Comparison of ENCODE assay signal across 19 cellular contexts in genomic region chr9:89744730-89745129, GRCh38.
A peak's percentile ranks its signal among the peaks of the same experiment; 100 is the strongest.
DNase-seq lines count a peak whose midpoint lies in the region; ATAC-seq, FAIRE-seq and TF ChIP-seq lines count a peak whose summit lies in the region.
"Had no signal": no experiment of that assay in that cellular context is flagged by ENCODE, and none has a peak within 500 bp of the region (broad histone marks: within the 10 kb centered on the region; RNA-seq: fewer than 3 reads in every experiment).

No MANE protein-coding gene starts in this region.

- H3K4me1 Mint-ChIP-seq in activated CD4-positive, alpha-beta memory T cell treated with anti-CD3 and anti-CD28 coated beads, Interleukin-2, amount 10 ng/mL, durations not matched to agents 7 days and 5 days = peaks cover 84% of the 10 kb centered on the region
- peaks cover 76% of the 10 kb centered on the region for H3K4me1 Mint-ChIP-seq in activated CD4-positive, alpha-beta memory T cell treated with anti-CD3 and anti-CD28 coated beads for 36 hours (ENCODE audit: low read depth)
- H3K4me1 Mint-ChIP-seq in naive thymus-derived CD8-positive, alpha-beta T cell = peaks cover 48 to 92% (median 85%) of the 10 kb centered on the region in 4 donors

- peak overlapping the region; percentile 48 for H3K27ac ChIP-seq in GM12878 (ENCODE audit: control insufficient read depth, insufficient read depth)
- H3K27ac ChIP-seq: brain microvascular endothelial cell, esophagus squamous epithelium, GM23248, right lobe of liver had no signal

- H3K4me1 ChIP-seq in Loucy (ENCODE audit: insufficient read depth, low read length, poor library complexity, severe bottlenecking) = peaks cover 40% of the 10 kb centered on the region
- H3K4me1 ChIP-seq in GM12878 (ENCODE audit: control insufficient read depth, insufficient read depth, low read length) = peaks cover 46% of the 10 kb centered on the region
- H3K4me1 ChIP-seq: right lobe of liver had no signal

- peak overlapping the region; percentile 60 for H3K4me3 Mint-ChIP-seq in activated CD4-positive, alpha-beta memory T cell treated with anti-CD3 and anti-CD28 coated beads, Interleukin-2, amount 10 ng/mL, durations not matched to agents 7 days and 5 days
- no peak overlapping the region for H3K4me3 Mint-ChIP-seq in activated CD4-positive, alpha-beta memory T cell treated with anti-CD3 and anti-CD28 coated beads for 36 hours
- peak overlapping the region in 8 of 10 donors; percentile 46 to 80 (median 73) for H3K4me3 Mint-ChIP-seq in naive thymus-derived CD8-positive, alpha-beta T cell

- RAD21 ChIA-PET in GM12878 (lab: Charles Lee; ENCODE audit: unreplicated experiment) = interaction anchor here (1.8 to 4.0 kb wide), 4 partner anchors 43 to 74 kb away, joined by 4 to 57 read pairs (median 15); no protein-coding TSS in a partner anchor

- no TSS peak for BruUV-seq in GM12878 (replicated peaks; lab: Mats Ljungman, UMichigan)

- no peaks in the 10 kb centered on the region for H3K79me2 ChIP-seq in Loucy (ENCODE audit: insufficient read depth, low read length)
- H3K79me2 ChIP-seq in GM12878 (ENCODE audit: control insufficient read depth, insufficient read depth, low read length) = no peaks in the 10 kb centered on the region

- H3K27me3 Mint-ChIP-seq in activated CD4-positive, alpha-beta memory T cell treated with anti-CD3 and anti-CD28 coated beads, Interleukin-2, amount 10 ng/mL, durations not matched to agents 7 days and 5 days = no peaks in the 10 kb centered on the region
- H3K27me3 Mint-ChIP-seq in activated CD4-positive, alpha-beta memory T cell treated with anti-CD3 and anti-CD28 coated beads for 36 hours = no peaks in the 10 kb centered on the region
- peaks cover 0 to 4% (median 0%) of the 10 kb centered on the region in 5 donors for H3K27me3 Mint-ChIP-seq in naive thymus-derived CD8-positive, alpha-beta T cell

- SMC1A ChIA-PET in GM12878 (lab: Charles Lee; ENCODE audit: uncharacterized antibody, unreplicated experiment) = interaction anchor here (0.8 to 4.2 kb wide), 9 partner anchors 14 to 357 kb away, joined by 3 to 33 read pairs (median 9); no protein-coding TSS in a partner anchor

- intact Hi-C loops in activated CD4-positive, alpha-beta memory T cell treated with anti-CD3 and anti-CD28 coated beads for 36 hours (cut with micrococcal nuclease) = loop anchor here (10.0 kb wide), 1 partner anchor 360 kb away; no protein-coding TSS in a partner anchor
- intact Hi-C loops in GM12878 (cut with micrococcal nuclease; ENCODE audit: unreplicated experiment) = no loop called here

- POLR2A ChIA-PET in activated CD4-positive, alpha-beta memory T cell treated with anti-CD3 and anti-CD28 coated beads, Interleukin-2, amount 10 ng/mL, durations not matched to agents 7 days and 5 days (lab: Charles Lee) = interaction anchor here (0.7 to 4.5 kb wide), 7 partner anchors 11 to 141 kb away, joined by 3 to 46 read pairs (median 17); partner anchors contain the start of gene GADD45G
- POLR2A ChIA-PET in activated CD4-positive, alpha-beta memory T cell treated with anti-CD3 and anti-CD28 coated beads for 36 hours (lab: Charles Lee) = interaction anchor here (0.9 kb wide), 1 partner anchor 43 kb away, joined by 3 read pairs; no protein-coding TSS in a partner anchor
- POLR2A ChIA-PET in GM12878 (lab: Charles Lee) = interaction anchor here (0.6 to 1.5 kb wide), 2 partner anchors 9 to 40 kb away, joined by 3 to 4 read pairs; no protein-coding TSS in a partner anchor
- POLR2A ChIA-PET in naive thymus-derived CD8-positive, alpha-beta T cell (lab: Charles Lee) = interaction anchor here (1.7 kb wide), 1 partner anchor 115 kb away, joined by 4 read pairs; no protein-coding TSS in a partner anchor

- H3K9me3 Mint-ChIP-seq in activated CD4-positive, alpha-beta memory T cell treated with anti-CD3 and anti-CD28 coated beads, Interleukin-2, amount 10 ng/mL, durations not matched to agents 7 days and 5 days = peaks cover 6% of the 10 kb centered on the region
- H3K9me3 Mint-ChIP-seq in activated CD4-positive, alpha-beta memory T cell treated with anti-CD3 and anti-CD28 coated beads for 36 hours = peaks cover 4% of the 10 kb centered on the region
- H3K9me3 Mint-ChIP-seq in naive thymus-derived CD8-positive, alpha-beta T cell = peaks cover 0 to 10% (median 0%) of the 10 kb centered on the region in 9 donors

- CTCF ChIA-PET in activated CD4-positive, alpha-beta memory T cell treated with anti-CD3 and anti-CD28 coated beads, Interleukin-2, amount 10 ng/mL, durations not matched to agents 7 days and 5 days (lab: Charles Lee) = interaction anchor here (0.8 to 4.1 kb wide), 3 partner anchors 30 to 141 kb away, joined by 3 to 39 read pairs (median 11); partner anchors contain the start of gene GADD45G
- CTCF ChIA-PET in activated CD4-positive, alpha-beta memory T cell treated with anti-CD3 and anti-CD28 coated beads for 36 hours (lab: Charles Lee) = no interaction called here
- CTCF ChIA-PET in GM12878 (lab: Yijun Ruan, JAX) = no interaction called here

- peaks cover 17% of the 10 kb centered on the region for H3K36me3 Mint-ChIP-seq in activated CD4-positive, alpha-beta memory T cell treated with anti-CD3 and anti-CD28 coated beads, Interleukin-2, amount 10 ng/mL, durations not matched to agents 7 days and 5 days (ENCODE audit: low read depth)
- H3K36me3 Mint-ChIP-seq in activated CD4-positive, alpha-beta memory T cell treated with anti-CD3 and anti-CD28 coated beads for 36 hours = no peaks in the 10 kb centered on the region
- peaks cover 0 to 4% (median 0%) of the 10 kb centered on the region in 3 donors for H3K36me3 Mint-ChIP-seq in naive thymus-derived CD8-positive, alpha-beta T cell

- no peaks in the 10 kb centered on the region for H3K9me2 ChIP-seq in Loucy (replicated peaks; ENCODE audit: low read depth, low read length)

- peak overlapping the region; percentile 64 for H3K4me2 ChIP-seq in Loucy (ENCODE audit: low read depth, low read length, poor library complexity, severe bottlenecking)
- no peak overlapping the region for H3K4me2 ChIP-seq in GM12878 (ENCODE audit: control insufficient read depth, insufficient read depth)

- DNase-seq in activated CD4-positive, alpha-beta memory T cell treated with anti-CD3 and anti-CD28 coated beads, Interleukin-2, amount 10 ng/mL, durations not matched to agents 7 days and 5 days = no peak
- DNase-seq in activated CD4-positive, alpha-beta memory T cell treated with anti-CD3 and anti-CD28 coated beads for 36 hours = no peak
- DNase-seq in GM12878 (ENCODE audit: low read depth, low spot score) = no peak
- peak in 1 of 10 donors; percentile 12 for DNase-seq in naive thymus-derived CD8-positive, alpha-beta T cell
- DNase-seq in stimulated activated naive CD4-positive, alpha-beta T cell (lab: John Stamatoyannopoulos, UW) = no peak
- DNase-seq: activated naive CD4-positive, alpha-beta T cell treated with Interleukin-2 at 50 U/mL for 16 hours; brain microvascular endothelial cell; esophagus squamous epithelium; GM23248; head of caudate nucleus; kidney glomerular epithelial cell; midbrain; NCI-H187; NCI-H446 treated with DMSO at 0.1 percent for 48 hours; nucleus accumbens; right lobe of liver had no signal

- H3K36me3 ChIP-seq in Loucy (ENCODE audit: insufficient read depth, low read length) (no peaks in the 10 kb centered on the region), GM12878 (ENCODE audit: control insufficient read depth in 2 of 2, insufficient read depth in 2 of 2, low read length in 1 of 2) (no peaks in the 10 kb centered on the region)
- H3K36me3 ChIP-seq: brain microvascular endothelial cell, esophagus squamous epithelium, right lobe of liver had no signal

- H4K20me1 ChIP-seq in Loucy (ENCODE audit: insufficient read depth, low read length, poor library complexity, severe bottlenecking) (no peaks in the 10 kb centered on the region), GM12878 (ENCODE audit: control insufficient read depth, insufficient read depth) (no peaks in the 10 kb centered on the region)

- FAIRE-seq in GM12878 (lab: Jason Lieb, UNC) = no peak

- H3K4me3 ChIP-seq in Loucy (ENCODE audit: low read length, poor library complexity, severe bottlenecking) (no peak overlapping the region), GM12878 (no peak overlapping the region)
- H3K4me3 ChIP-seq: esophagus squamous epithelium, GM23248, right lobe of liver had no signal

- H3F3A ChIP-seq in Loucy (ENCODE audit: low read depth) = peaks cover 9% of the 10 kb centered on the region; the same call in 1 of the 2 replicates

- no peak for TF ChIP-seq EP300 in GM12878 (IDR thresholded peaks at IDR 0.05; ENCODE audit: borderline replicate concordance in 1 of 2, control insufficient read depth in 1 of 2, low read depth in 2 of 2, low read length in 2 of 2)

- no peak overlapping the region for H3K9ac ChIP-seq in Loucy (ENCODE audit: low read depth, low read length, poor library complexity, severe bottlenecking)
- no peak overlapping the region for H3K9ac ChIP-seq in GM12878 (ENCODE audit: control insufficient read depth, insufficient read depth, low read length)
- H3K9ac ChIP-seq: GM23248 had no signal

- in situ Hi-C loops in GM12878 (cut with MboI) = no loop called here

- H2AFZ ChIP-seq in Loucy (ENCODE audit: low read length) = no peak overlapping the region
- no peak overlapping the region for H2AFZ ChIP-seq in GM12878 (ENCODE audit: control insufficient read depth, low read depth, low read length)
- H2AFZ ChIP-seq: GM23248 had no signal

- H3K27ac Mint-ChIP-seq in activated CD4-positive, alpha-beta memory T cell treated with anti-CD3 and anti-CD28 coated beads, Interleukin-2, amount 10 ng/mL, durations not matched to agents 7 days and 5 days = peak overlapping the region; percentile 96
- no peak overlapping the region for H3K27ac Mint-ChIP-seq in activated CD4-positive, alpha-beta memory T cell treated with anti-CD3 and anti-CD28 coated beads for 36 hours
- H3K27ac Mint-ChIP-seq in naive thymus-derived CD8-positive, alpha-beta T cell = peak overlapping the region in 3 of 10 donors; percentile 29 to 62 (median 53)

- 95% methylated on average over 3 of the region's 3 CpGs for WGBS in GM12878 (ENCODE audit: insufficient coverage, insufficient replicate concordance, low lambda C conversion rate, missing lambda C conversion rate)

- H3K27me3 ChIP-seq in Loucy (ENCODE audit: insufficient read depth, low read length, poor library complexity, severe bottlenecking) (no peaks in the 10 kb centered on the region), GM12878 (replicated peaks in 1 of 2; ENCODE audit: control insufficient read depth in 2 of 2, insufficient read depth in 2 of 2, low read length in 1 of 2) (no peaks in the 10 kb centered on the region; a peak in 1 of 4 replicates)
- H3K27me3 ChIP-seq: brain microvascular endothelial cell, right lobe of liver had no signal

- ATAC-seq in GM12878 (no peak), HG03378 (IDR thresholded peaks at IDR 0.05; ENCODE audit: unreplicated experiment) (no peak), GM21381 (IDR thresholded peaks at IDR 0.05; ENCODE audit: unreplicated experiment) (no peak)
- ATAC-seq in naive thymus-derived CD8-positive, alpha-beta T cell = no peak
- ATAC-seq: right lobe of liver had no signal

- TF ChIP-seq RAD21 in GM12878 (IDR thresholded peaks at IDR 0.05; ENCODE audit: insufficient read depth, low read depth, low read length) = no peak

- TF ChIP-seq CTCF in Loucy (conservative IDR thresholded peaks at IDR 0.05; ENCODE audit: low read length) (no peak), GM12878 (IDR thresholded peaks at IDR 0.05 in 2 of 3, conservative IDR thresholded peaks at IDR 0.05 in 1 of 3; ENCODE audit: control insufficient read depth in 2 of 3, extremely low read depth in 1 of 3, insufficient read depth in 1 of 3, low read depth in 3 of 3, low read length in 3 of 3) (no peak)

- H3K9me3 ChIP-seq in Loucy (ENCODE audit: insufficient read depth, low read depth, low read length) = no peaks in the 10 kb centered on the region
- H3K9me3 ChIP-seq in GM12878 (replicated peaks; ENCODE audit: control insufficient read depth, insufficient read depth, low read length) = no peaks in the 10 kb centered on the region; the same call in 2 of the 3 replicates
- H3K9me3 ChIP-seq: right lobe of liver had no signal

- no peak for TF ChIP-seq POLR2A in GM12878 (IDR thresholded peaks at IDR 0.05; ENCODE audit: low read depth, low read length)
